In the genomic region with DNA sequence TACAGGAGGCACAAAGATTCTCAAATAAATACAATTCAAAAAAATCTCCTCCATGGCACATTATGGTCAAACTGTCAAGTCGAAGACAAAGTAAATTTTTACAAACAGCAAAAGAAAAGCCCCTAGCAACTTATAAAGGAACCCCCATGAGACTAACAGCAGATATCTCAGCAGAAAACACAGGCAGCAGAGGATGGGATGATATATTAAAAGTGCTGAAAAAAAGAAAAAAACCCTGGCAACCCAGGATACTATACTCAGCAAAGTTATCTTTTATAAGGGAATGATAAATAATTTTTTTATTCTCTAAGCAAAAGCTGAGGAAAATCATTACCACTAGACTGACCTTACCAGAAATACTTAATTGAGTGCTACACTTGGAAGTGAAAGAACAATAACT, we compare ENCODE assay signal across 36 cellular contexts.
"Had no signal": no experiment of that assay in that cellular context is flagged by ENCODE, and none has a peak within 500 bp of the region (broad histone marks: within the 10 kb centered on the region; RNA-seq: fewer than 3 reads in every experiment).

No MANE protein-coding gene starts in this region.

- H3K9me3 ChIP-seq: MG63 had no signal

- H3K4me3 ChIP-seq: MG63 had no signal

- H3K36me3 ChIP-seq: MG63 had no signal

- DNase-seq: Karpas-422, Kasumi-1, MG63, MM.1S, MV-4-11, NCI-H1048, NCI-H1092, NCI-H1092 treated with DMSO at 0.1 percent for 48 hours, NCI-H1105, NCI-H1105 treated with DMSO at 0.1 percent for 48 hours, NCI-H1417, NCI-H1417 treated with DMSO at 0.1 percent for 48 hours, NCI-H1436, NCI-H1436 treated with DMSO at 0.1 percent for 48 hours, NCI-H146, NCI-H1694, NCI-H1694 treated with DMSO at 0.1 percent for 48 hours, NCI-H187, NCI-H187 treated with DMSO at 0.1 percent for 48 hours, NCI-H1930, NCI-H2029, NCI-H2029 treated with DMSO at 0.1 percent for 48 hours, NCI-H2081, NCI-H2081 treated with DMSO at 0.1 percent for 48 hours, NCI-H2107, NCI-H2171, NCI-H2171 treated with DMSO at 0.1 percent for 48 hours, NCI-H2227 treated with DMSO at 0.1 percent for 48 hours, NCI-H226, NCI-H345, NCI-H446, NCI-H446 treated with DMSO at 0.1 percent for 48 hours, NCI-H510A, NCI-H510A treated with DMSO at 0.1 percent for 48 hours, NCI-H524, NCI-H524 treated with DMSO at 0.1 percent for 48 hours had no signal
